19 cellular contexts compared by ENCODE assay signal in the genomic region with DNA sequence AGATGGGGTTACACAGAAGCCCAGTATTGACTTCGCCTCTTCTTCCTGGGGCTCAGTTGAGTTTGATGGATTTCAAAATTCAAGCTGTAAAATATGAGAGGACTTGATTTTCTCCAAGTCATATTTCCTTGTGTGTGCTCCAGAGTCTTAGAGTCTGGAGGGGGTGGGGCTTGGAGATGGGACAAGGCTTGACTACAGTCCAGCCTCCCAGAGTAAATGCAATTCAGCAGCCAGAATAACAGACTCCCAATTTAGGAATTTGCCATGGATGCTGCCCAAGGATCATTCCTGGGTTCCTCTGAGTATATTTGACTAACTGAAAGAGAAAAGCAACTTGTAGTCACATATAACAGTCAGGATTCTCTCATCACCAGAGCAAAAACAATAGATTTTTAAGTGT. TPM values are rescaled to one million over a fixed set of nuclear protein-coding genes. Genes with fewer than 3 reads are reported as not detected.
DNase-seq lines count a peak whose midpoint lies in the region; ATAC-seq, FAIRE-seq and TF ChIP-seq lines count a peak whose summit lies in the region.
"Had no signal": no experiment of that assay in that cellular context is flagged by ENCODE, and none has a peak within 500 bp of the region (broad histone marks: within the 10 kb centered on the region; RNA-seq: fewer than 3 reads in every experiment).

No MANE protein-coding gene starts in this region.

- no peak for TF ChIP-seq CTCF in body of pancreas (IDR thresholded peaks at IDR 0.05)
- no peak for TF ChIP-seq CTCF in pancreas (IDR thresholded peaks at IDR 0.05)

- H3K18ac ChIP-seq in neuronal stem cell (ENCODE audit: low read length), result no peak overlapping the region

- no peak overlapping the region for H3K4me2 ChIP-seq in neuronal stem cell (ENCODE audit: insufficient read depth, low read length, poor library complexity, severe bottlenecking)

- H3K4me3 ChIP-seq in body of pancreas, result no peak overlapping the region
- no peak overlapping the region for H3K4me3 ChIP-seq in pancreas
- no peak overlapping the region for H3K4me3 ChIP-seq in neuronal stem cell (ENCODE audit: low read length in 2 of 2)

- no peak overlapping the region for H2BK15ac ChIP-seq in neuronal stem cell (ENCODE audit: low read length)

- H4K8ac ChIP-seq in neuronal stem cell (ENCODE audit: low read depth, low read length), result no peak overlapping the region

- no peak overlapping the region for H2BK5ac ChIP-seq in neuronal stem cell (ENCODE audit: low read length)

- peak; percentile 81 for DNase-seq in AG08395 (ENCODE audit: low spot score)
- DNase-seq in body of pancreas, result peak; percentile 25 to 63 (median 46)
- DNase-seq in left ventricle myocardium superior, result peak; percentile 73
- DNase-seq in pancreas, result peak in 4 of 6 donors; percentile 18 to 26 (median 21)
- no peak for DNase-seq in neuronal stem cell (ENCODE audit: low spot score)
- DNase-seq in activated CD4-positive, alpha-beta T cell treated with anti-CD3 and anti-CD28 coated beads, Interleukin-2, amount 50 U/mL, for 4 hours, result no peak
- no peak for DNase-seq in iPS-NIHi7 (ENCODE audit: extremely low spot score)
- DNase-seq: activated CD4-positive, alpha-beta T cell treated with anti-CD3 and anti-CD28 coated beads, Interleukin-2, amount 10 ng/mL, durations not matched to agents 7 days and 5 days; activated naive CD8-positive, alpha-beta T cell treated with anti-CD3 and anti-CD28 coated beads for 36 hours; activated T-cell treated with anti-CD3 and anti-CD28 coated beads, Interleukin-2, amount 50 U/mL, for 24 hours; Caco-2; cerebellar nuclear complex; mesendoderm; NCI-H1417; NCI-H226; stimulated activated CD4-positive, alpha-beta T cell treated with anti-CD3 and anti-CD28 coated beads, Interleukin-1b, Interleukin-23, amount 100 ng/mL, for 48 hours had no signal

- FAIRE-seq in pancreas (lab: Jason Lieb, UNC), result peak; percentile 80
- FAIRE-seq: A204.1, H54 had no signal

- peak; percentile 40 for ATAC-seq in body of pancreas
- ATAC-seq in left ventricle myocardium superior, result peak; percentile 95
- peak in 3 of 4 donors; percentile 59 to 75 (median 69) for ATAC-seq in pancreas
- ATAC-seq in HG03469 (IDR thresholded peaks at IDR 0.05; ENCODE audit: unreplicated experiment), result no peak

- H2BK120ac ChIP-seq in neuronal stem cell (ENCODE audit: low read depth, low read length), result no peak overlapping the region

- intact Hi-C loops in body of pancreas (cut with DNase I), result no loop called here
- intact Hi-C loops in left ventricle myocardium superior (cut with micrococcal nuclease), result no loop called here
- intact Hi-C loops in pancreas (cut with DNase I), result no loop called here

- no peak overlapping the region for H2AK5ac ChIP-seq in neuronal stem cell (ENCODE audit: low read depth, low read length)

- H3K27ac ChIP-seq in body of pancreas (no peak overlapping the region), pancreas (no peak overlapping the region), neuronal stem cell (replicated peaks; ENCODE audit: low read length) (no peak overlapping the region)

- no peak overlapping the region for H2AFZ ChIP-seq in neuronal stem cell (ENCODE audit: low read length)

- H3K23ac ChIP-seq in neuronal stem cell (ENCODE audit: low read depth, low read length, poor library complexity), result no peak overlapping the region

- no peak overlapping the region for H4K91ac ChIP-seq in neuronal stem cell (ENCODE audit: low read depth, low read length, poor library complexity)

- H3K79me1 ChIP-seq in neuronal stem cell (ENCODE audit: low read depth, low read length), result no peaks in the 10 kb centered on the region

- H3K4ac ChIP-seq in neuronal stem cell (ENCODE audit: low read length), result no peak overlapping the region

- H3K9me3 ChIP-seq in body of pancreas, result no peaks in the 10 kb centered on the region
- H3K9me3 ChIP-seq in pancreas, result no peaks in the 10 kb centered on the region
- no peaks in the 10 kb centered on the region for H3K9me3 ChIP-seq in neuronal stem cell (replicated peaks in 1 of 2; ENCODE audit: control insufficient read depth in 2 of 2, insufficient read depth in 1 of 2, low read depth in 1 of 2, low read length in 2 of 2)
- H3K9me3 ChIP-seq: Caco-2 had no signal

- no peak overlapping the region for H3K14ac ChIP-seq in neuronal stem cell (ENCODE audit: low read length)

- no peaks in the 10 kb centered on the region for H3K27me3 ChIP-seq in body of pancreas
- H3K27me3 ChIP-seq in pancreas, result no peaks in the 10 kb centered on the region
- H3K27me3 ChIP-seq in neuronal stem cell (ENCODE audit: control insufficient read depth in 3 of 3, insufficient read depth in 3 of 3, low read depth in 1 of 3, low read length in 3 of 3), result no peaks in the 10 kb centered on the region

- no peak overlapping the region for H3K9ac ChIP-seq in neuronal stem cell (ENCODE audit: low read depth, low read length, poor library complexity)

- no peaks in the 10 kb centered on the region for H3K36me3 ChIP-seq in body of pancreas (replicated peaks in 1 of 2; ENCODE audit: insufficient read depth in 1 of 2, low read depth in 2 of 2)
- no peaks in the 10 kb centered on the region for H3K36me3 ChIP-seq in pancreas
- H3K36me3 ChIP-seq in neuronal stem cell (replicated peaks in 1 of 2; ENCODE audit: control insufficient read depth in 2 of 2, insufficient read depth in 2 of 2, low read length in 2 of 2), result no peaks in the 10 kb centered on the region

- H3K4me1 ChIP-seq in body of pancreas (no peaks in the 10 kb centered on the region), pancreas (no peaks in the 10 kb centered on the region), neuronal stem cell (ENCODE audit: control insufficient read depth in 2 of 2, insufficient read depth in 1 of 2, low read depth in 1 of 2, low read length in 2 of 2) (no peaks in the 10 kb centered on the region)
- H3K4me1 ChIP-seq: Caco-2 had no signal

- H2BK12ac ChIP-seq in neuronal stem cell (ENCODE audit: low read length), result no peak overlapping the region

- TF ChIP-seq POLR2A in body of pancreas (IDR thresholded peaks at IDR 0.05), result no peak

- WGBS in body of pancreas, 2 donors, result 95% methylated on average over 1 of the region's 1 CpG
- 99 to 100% methylated on average over 1 of the region's 1 CpG for WGBS in pancreas, 2 donors
- no CpG with 5 or more reads among the region's 1 CpG for WGBS in neuronal stem cell (ENCODE audit: extremely low coverage in 2 of 2, insufficient read length in 2 of 2, insufficient replicate concordance in 1 of 2), 2 donors

RNA-seq across cellular contexts. Expression of gene RBPJ, which starts 53.7 kb away (rescaled TPM):
- 10 to 100 TPM; 32.7 to 37.9 TPM for total RNA-seq in body of pancreas
- total RNA-seq in left ventricle myocardium superior, result 48.4 TPM
- 10 to 100 TPM; 17.6 to 50.2 (median 26.8) TPM for total RNA-seq in pancreas
- polyA plus RNA-seq in pancreas, result 10 to 100 TPM; 19.5 to 27.1 TPM
- 102 TPM for polyA plus RNA-seq in neuronal stem cell (2013, experiment 1 of 2)
- 105 TPM for polyA plus RNA-seq in neuronal stem cell (2013, experiment 2 of 2)

Comparison
In these comparisons a context has a peak if more than half of its experiments do, and no peak if none do; other contexts are left out.
1. DNase-seq: peak in AG08395 (single experiment), body of pancreas (4 of 4), left ventricle myocardium superior (single experiment) and pancreas (4 of 6); none in neuronal stem cell (single experiment), activated CD4-positive, alpha-beta T cell treated with anti-CD3 and anti-CD28 coated beads, Interleukin-2, amount 50 U/mL, for 4 hours (0 of 2) and iPS-NIHi7 (single experiment).